21 cellular contexts compared by ENCODE assay signal in the genomic region with DNA sequence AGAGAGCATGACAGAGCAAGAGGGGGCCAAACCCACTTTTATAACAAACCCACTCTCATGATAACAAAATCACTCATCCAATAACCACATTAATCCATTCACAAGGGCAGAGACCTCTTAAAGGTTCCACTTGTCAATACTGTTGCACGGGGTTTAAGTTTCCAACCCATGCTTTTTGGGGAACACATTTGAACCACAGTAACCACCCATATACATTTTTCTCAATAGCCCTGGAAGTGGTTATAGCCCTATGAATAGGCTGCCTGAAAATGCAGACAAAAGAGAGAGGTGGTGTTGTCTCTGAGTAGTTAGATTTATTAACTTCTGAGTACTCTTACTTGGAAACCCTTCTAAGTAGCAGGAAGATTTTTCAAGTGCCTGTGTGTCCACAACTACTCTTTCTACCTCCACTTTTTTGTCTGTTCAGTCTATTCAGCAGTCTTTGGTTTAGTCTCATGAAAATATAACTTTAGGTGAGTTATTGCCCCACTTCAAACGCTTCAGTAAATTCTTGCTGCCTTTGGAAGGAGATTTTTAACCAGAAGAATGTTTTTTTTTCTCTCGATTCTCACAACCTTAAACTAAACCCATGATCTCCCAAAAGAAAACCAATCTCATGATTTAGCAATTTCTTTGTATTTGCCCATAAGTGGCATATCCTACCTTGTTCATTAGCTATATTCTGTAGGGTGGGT. TPM values are rescaled to one million over a fixed set of nuclear protein-coding genes. Genes with fewer than 3 reads are reported as not detected.
DNase-seq lines count a peak whose midpoint lies in the region; ATAC-seq, FAIRE-seq and TF ChIP-seq lines count a peak whose summit lies in the region.
"Had no signal": no experiment of that assay in that cellular context is flagged by ENCODE, and none has a peak within 500 bp of the region (broad histone marks: within the 10 kb centered on the region; RNA-seq: fewer than 3 reads in every experiment).

No MANE protein-coding gene starts in this region.

- SMC1A ChIA-PET in GM12878 (lab: Charles Lee; ENCODE audit: uncharacterized antibody, unreplicated experiment): interaction anchor here (1.4 to 9.9 kb wide), 4 partner anchors 7 to 82 kb away, joined by 6 to 114 read pairs (median 18); no protein-coding TSS in a partner anchor

- no peaks in the 10 kb centered on the region for H3K79me2 ChIP-seq in GM12878 (ENCODE audit: control insufficient read depth, insufficient read depth, low read length)

- no peaks in the 10 kb centered on the region for H3K36me3 ChIP-seq in GM12878 (ENCODE audit: control insufficient read depth in 2 of 2, insufficient read depth in 2 of 2, low read length in 1 of 2)
- H3K36me3 ChIP-seq in thyroid gland: no peaks in the 10 kb centered on the region
- H3K36me3 ChIP-seq: esophagus muscularis mucosa, left ventricle myocardium inferior, right atrium auricular region, thoracic aorta had no signal

- FAIRE-seq in GM12878 (lab: Jason Lieb, UNC): no peak

- TF ChIP-seq CTCF in GM12878 (IDR thresholded peaks at IDR 0.05 in 2 of 3, conservative IDR thresholded peaks at IDR 0.05 in 1 of 3; ENCODE audit: control insufficient read depth in 2 of 3, extremely low read depth in 1 of 3, insufficient read depth in 1 of 3, low read depth in 3 of 3, low read length in 3 of 3): no peak
- TF ChIP-seq CTCF in thyroid gland (IDR thresholded peaks at IDR 0.05): no peak

- H2AFZ ChIP-seq in GM12878 (ENCODE audit: control insufficient read depth, low read depth, low read length): no peak overlapping the region

- H3K9me3 ChIP-seq in GM12878 (replicated peaks; ENCODE audit: control insufficient read depth, insufficient read depth, low read length) (no peaks in the 10 kb centered on the region), thyroid gland (no peaks in the 10 kb centered on the region)
- H3K9me3 ChIP-seq: esophagus muscularis mucosa, left ventricle myocardium inferior, right atrium auricular region, thoracic aorta had no signal

- peaks cover 26% of the 10 kb centered on the region for H3K4me1 ChIP-seq in GM12878 (ENCODE audit: control insufficient read depth, insufficient read depth, low read length)
- peaks cover 41 to 58% of the 10 kb centered on the region in 2 donors for H3K4me1 ChIP-seq in thyroid gland
- H3K4me1 ChIP-seq: right atrium auricular region had no signal

- H4K20me1 ChIP-seq in GM12878 (ENCODE audit: control insufficient read depth, insufficient read depth): no peaks in the 10 kb centered on the region

- H3K27ac ChIP-seq in GM12878 (ENCODE audit: control insufficient read depth, insufficient read depth) (peak overlapping the region; percentile 54), thyroid gland (peak overlapping the region; percentile 61 to 89 (median 76))
- H3K27ac ChIP-seq: esophagus muscularis mucosa, left ventricle myocardium inferior, right atrium auricular region, SJSA1, thoracic aorta had no signal

- DNase-seq in GM12878 (ENCODE audit: low read depth, low spot score) (no peak), thyroid gland (no peak), SIG-M5 treated with dmso at 0.1 percent for 504 hours (lab: John Stamatoyannopoulos, UW; ENCODE audit: unreplicated experiment) (no peak), ureter (ENCODE audit: low spot score) (no peak)
- DNase-seq in activated CD4-positive, CD25-positive, alpha-beta regulatory T cell treated with anti-CD3 and anti-CD28 coated beads, Interleukin-2, amount 50 U/mL, for 72 hours: no peak
- DNase-seq: activated CD4-positive, alpha-beta memory T cell treated with anti-CD3 and anti-CD28 coated beads for 36 hours; activated naive CD4-positive, alpha-beta T cell; activated T-cell treated with anti-CD3 and anti-CD28 coated beads for 4 hours; AML-193; COR-L47; effector CD4-positive, alpha-beta T cell; HFFc6; left ventricle myocardium inferior; NCI-H748 treated with DMSO at 0.1 percent for 48 hours had no signal

- CTCF ChIA-PET in GM12878 (lab: Yijun Ruan, JAX): interaction anchor here (1.5 kb wide), 1 partner anchor 10 kb away, joined by 5 read pairs; no protein-coding TSS in a partner anchor

- H3K9ac ChIP-seq in GM12878 (ENCODE audit: control insufficient read depth, insufficient read depth, low read length): no peak overlapping the region

- TF ChIP-seq EP300 in GM12878 (IDR thresholded peaks at IDR 0.05; ENCODE audit: borderline replicate concordance in 1 of 2, control insufficient read depth in 1 of 2, low read depth in 2 of 2, low read length in 2 of 2): no peak

- WGBS in GM12878 (ENCODE audit: insufficient coverage, insufficient replicate concordance, low lambda C conversion rate, missing lambda C conversion rate): 31% methylated on average over 3 of the region's 3 CpGs
- 39 to 48% methylated on average over 3 of the region's 3 CpGs for WGBS in thyroid gland, 2 donors

- TF ChIP-seq POLR2A in GM12878 (IDR thresholded peaks at IDR 0.05; ENCODE audit: low read depth, low read length) (no peak), thyroid gland (IDR thresholded peaks at IDR 0.05) (no peak)

- intact Hi-C loops in GM12878 (cut with micrococcal nuclease; ENCODE audit: unreplicated experiment) (loop anchor here (2.0 to 5.0 kb wide), 2 partner anchors 24 to 124 kb away; no protein-coding TSS in a partner anchor), thyroid gland (cut with DNase I) (no loop called here)

- H3K27me3 ChIP-seq in GM12878 (replicated peaks in 1 of 2; ENCODE audit: control insufficient read depth in 2 of 2, insufficient read depth in 2 of 2, low read length in 1 of 2) (no peaks in the 10 kb centered on the region), thyroid gland (no peaks in the 10 kb centered on the region)
- H3K27me3 ChIP-seq: esophagus muscularis mucosa, right atrium auricular region, SJSA1 had no signal

- in situ Hi-C loops in GM12878 (cut with MboI): no loop called here

- H3K4me3 ChIP-seq in GM12878 (no peak overlapping the region), thyroid gland (replicated peaks in 1 of 3) (no peak overlapping the region)
- H3K4me3 ChIP-seq: esophagus muscularis mucosa, left ventricle myocardium inferior, right atrium auricular region, SJSA1, thoracic aorta had no signal

- POLR2A ChIA-PET in GM12878 (lab: Charles Lee): no interaction called here

- ATAC-seq in GM19397 (IDR thresholded peaks at IDR 0.05; ENCODE audit: unreplicated experiment): peak; percentile 24
- peak; percentile 33 for ATAC-seq in HG03280 (IDR thresholded peaks at IDR 0.05; ENCODE audit: unreplicated experiment)
- ATAC-seq in GM12878: peak; percentile 61

- RAD21 ChIA-PET in GM12878 (lab: Charles Lee; ENCODE audit: unreplicated experiment): interaction anchor here (0.6 to 2.3 kb wide), 4 partner anchors 10 to 27 kb away, joined by 3 to 13 read pairs (median 7); no protein-coding TSS in a partner anchor

- no peak for TF ChIP-seq RAD21 in GM12878 (IDR thresholded peaks at IDR 0.05; ENCODE audit: insufficient read depth, low read depth, low read length)

- no TSS peak for BruUV-seq in GM12878 (replicated peaks; lab: Mats Ljungman, UMichigan)

- H3K4me2 ChIP-seq in GM12878 (ENCODE audit: control insufficient read depth, insufficient read depth): peak overlapping the region; percentile 28

TF ChIP-seq in GM12878, 131 proteins besides CTCF, POLR2A, EP300 and RAD21 (continues in another document):
- TF ChIP-seq, protein P1, sequence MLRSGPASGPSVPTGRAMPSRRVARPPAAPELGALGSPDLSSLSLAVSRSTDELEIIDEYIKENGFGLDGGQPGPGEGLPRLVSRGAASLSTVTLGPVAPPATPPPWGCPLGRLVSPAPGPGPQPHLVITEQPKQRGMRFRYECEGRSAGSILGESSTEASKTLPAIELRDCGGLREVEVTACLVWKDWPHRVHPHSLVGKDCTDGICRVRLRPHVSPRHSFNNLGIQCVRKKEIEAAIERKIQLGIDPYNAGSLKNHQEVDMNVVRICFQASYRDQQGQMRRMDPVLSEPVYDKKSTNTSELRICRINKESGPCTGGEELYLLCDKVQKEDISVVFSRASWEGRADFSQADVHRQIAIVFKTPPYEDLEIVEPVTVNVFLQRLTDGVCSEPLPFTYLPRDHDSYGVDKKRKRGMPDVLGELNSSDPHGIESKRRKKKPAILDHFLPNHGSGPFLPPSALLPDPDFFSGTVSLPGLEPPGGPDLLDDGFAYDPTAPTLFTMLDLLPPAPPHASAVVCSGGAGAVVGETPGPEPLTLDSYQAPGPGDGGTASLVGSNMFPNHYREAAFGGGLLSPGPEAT (IDR thresholded peaks at IDR 0.05; ENCODE audit: low read depth): no peak
- 0 out of 4 replicates have a peak, but pooled peaks of 1 of the 2 experiments have one; percentile 10 for TF ChIP-seq BHLHE40 (IDR thresholded peaks at IDR 0.05; ENCODE audit: borderline replicate concordance in 1 of 2, low read depth in 2 of 2, low read length in 1 of 2)
- TF ChIP-seq RUNX3 (IDR thresholded peaks at IDR 0.05; ENCODE audit: low read length): peak; percentile 40; the same call in 1 of the 2 replicates
- TF ChIP-seq CHD4 (IDR thresholded peaks at IDR 0.05): no peak
- TF ChIP-seq MXI1 (IDR thresholded peaks at IDR 0.05; ENCODE audit: low read depth, low read length): no peak

RNA-seq across cellular contexts. Expression of gene ARHGEF28, which starts 42.6 kb away (rescaled TPM):
- total RNA-seq in GM12878 (2013; cell fraction: nucleolus; rRNA removed): 26.1 TPM in 2 replicates
- total RNA-seq in GM12878 (2014; rRNA removed) (0.23 and 0.38 TPM in 2 replicates), GM12878 (2014; rRNA removed; fragmentation: Illumina TruSeq; extraction: Trizol) (0.18 and 0.22 TPM in 2 replicates), GM12878 (2021) (0.15 and 0.19 TPM in 2 replicates), thyroid gland (10 to 100 TPM; 43.6 to 58.8 (median 55.3) TPM), ureter (34.5 TPM)
- 0.34 TPM for polyA plus RNA-seq in GM12878 (2011; ENCODE audit: low read depth)
- polyA plus RNA-seq in GM12878 (2011; rRNA removed) (0.72 TPM in 2 replicates), GM12878 (2014; fragmentation: Illumina TruSeq; extraction: Trizol) (0.10 and 0.54 TPM in 2 replicates), GM12878 (2014; fragmentation: Nextera tagmentation; extraction: Ambion mirVana) (not detected), GM12878 (2014; rRNA removed) (0.10 and 0.16 TPM in 2 replicates), GM12878 (2016; fragmentation: Nextera tagmentation; extraction: Ambion mirVana) (under 1 TPM; 0.43 to 0.60 TPM)
- polyA plus RNA-seq in GM12878 (2011; cell fraction: cytosol; rRNA removed): 0.48 and 0.50 TPM in 2 replicates
- polyA plus RNA-seq in GM12878 (2011; cell fraction: nucleus; rRNA removed): 1.4 and 1.6 TPM in 2 replicates
- 0.31 and 0.81 TPM in 2 replicates for polyA plus RNA-seq in GM12878 (2012)
- polyA minus RNA-seq in GM12878 (2011; rRNA and poly(A)+ RNA removed): 3.4 and 3.7 TPM in 2 replicates
- 0.83 and 2.7 TPM in 2 replicates for polyA minus RNA-seq in GM12878 (2011; cell fraction: cytosol; rRNA and poly(A)+ RNA removed)
- 5.8 and 7.5 TPM in 2 replicates for polyA minus RNA-seq in GM12878 (2011; cell fraction: nucleus; rRNA and poly(A)+ RNA removed)
- total RNA-seq: T-helper 2 cell treated with Interferon-gamma antibody and Interleukin-4, amounts not matched to agents 100 ng/mL and 5 ng/mL, for 36 hours had no signal
